In genomic region chr4:185730387-185730786, GRCh38 we compare ENCODE assay signal across 8 cellular contexts.
DNase-seq lines count a peak whose midpoint lies in the region; ATAC-seq and TF ChIP-seq lines count a peak whose summit lies in the region.

No MANE protein-coding gene starts in this region.

- ATAC-seq in GM19467 (IDR thresholded peaks at IDR 0.05; ENCODE audit: unreplicated experiment) (peak; percentile 50), IMR-90 (ENCODE audit: low read depth) (no peak), HG03571 (IDR thresholded peaks at IDR 0.05; ENCODE audit: unreplicated experiment) (no peak)

- CTCF ChIA-PET in IMR-90 (lab: Yijun Ruan, JAX): interaction anchor here (0.6 kb wide), 1 partner anchor 9 kb away, joined by 3 read pairs; no protein-coding TSS in a partner anchor

- H3K36me3 ChIP-seq in ACC112 (ENCODE audit: insufficient read depth, low read length) (no peaks in the 10 kb centered on the region), IMR-90 (ENCODE audit: control insufficient read depth, insufficient read depth, low read length) (no peaks in the 10 kb centered on the region), tibial artery (peaks cover 10 to 20% (median 10%) of the 10 kb centered on the region in 3 donors)

- no peak overlapping the region for H2AFZ ChIP-seq in ACC112 (ENCODE audit: low read length, unreplicated experiment)
- H2AFZ ChIP-seq in IMR-90 (replicated peaks; ENCODE audit: low read length, poor library complexity): no peak overlapping the region

- no peak overlapping the region; the same call in 1 of the 2 replicates for H3K4me3 ChIP-seq in ACC112 (ENCODE audit: low read depth, low read length)
- H3K4me3 ChIP-seq in IMR-90 (ENCODE audit: insufficient read depth, low read depth, low read length): no peak overlapping the region
- no peak overlapping the region for H3K4me3 ChIP-seq in tibial artery

- H3K27ac Mint-ChIP-seq in endothelial cell (ENCODE audit: unreplicated experiment): no peak overlapping the region

- H2BK20ac ChIP-seq in IMR-90 (ENCODE audit: low read depth, low read length): no peak overlapping the region

- H3K27ac ChIP-seq in ACC112 (ENCODE audit: low read depth, low read length) (peak overlapping the region; percentile 97), IMR-90 (ENCODE audit: insufficient read depth, low read length) (no peak overlapping the region), tibial artery (peak overlapping the region; percentile 84 to 89)

- BruUV-seq in IMR-90 (replicated peaks; lab: Mats Ljungman, UMichigan): no TSS peak

- no peaks in the 10 kb centered on the region for H4K20me1 ChIP-seq in IMR-90 (ENCODE audit: insufficient read depth, low read length)

- H3K9me3 Mint-ChIP-seq in endothelial cell (ENCODE audit: unreplicated experiment): no peaks in the 10 kb centered on the region

- H3K4me1 ChIP-seq in ACC112 (ENCODE audit: control insufficient read depth, insufficient read depth, low read length, unreplicated experiment) (peaks cover 33% of the 10 kb centered on the region), IMR-90 (ENCODE audit: control insufficient read depth, insufficient read depth, low read length) (peaks cover 4% of the 10 kb centered on the region; the same call in 1 of the 2 replicates), tibial artery (peaks cover 0 to 95% (median 34%) of the 10 kb centered on the region in 4 donors)

- H2AK5ac ChIP-seq in IMR-90 (ENCODE audit: low read depth, low read length): no peak overlapping the region; the same call in 1 of the 2 replicates

- H3K18ac ChIP-seq in IMR-90 (ENCODE audit: low read depth, low read length): no peak overlapping the region; the same call in 1 of the 2 replicates

- no peaks in the 10 kb centered on the region for H3K4me1 Mint-ChIP-seq in endothelial cell (ENCODE audit: unreplicated experiment)

- no peak for TF ChIP-seq RAD21 in IMR-90 (IDR thresholded peaks at IDR 0.05; ENCODE audit: low read length)

- H3K4me3 Mint-ChIP-seq in endothelial cell (ENCODE audit: unreplicated experiment): no peak overlapping the region

- no peak overlapping the region for H4K8ac ChIP-seq in IMR-90 (ENCODE audit: low read depth in 2 of 2, low read length in 2 of 2)

- no peak overlapping the region for H4K91ac ChIP-seq in IMR-90 (ENCODE audit: insufficient read depth, low read depth, low read length)

- TF ChIP-seq CTCF in IMR-90 (conservative IDR thresholded peaks at IDR 0.05; ENCODE audit: low read depth, low read length) (no peak), endothelial cell (IDR thresholded peaks at IDR 0.05; ENCODE audit: unreplicated experiment) (no peak), tibial artery (IDR thresholded peaks at IDR 0.05) (no peak)

- H3K9ac ChIP-seq in IMR-90 (ENCODE audit: low read depth, low read length): no peak overlapping the region

- POLR2A ChIA-PET in IMR-90 (lab: Charles Lee; ENCODE audit: unreplicated experiment): no interaction called here

- H4K5ac ChIP-seq in IMR-90 (ENCODE audit: low read depth, low read length): no peak overlapping the region

- no peak for DNase-seq in IMR-90
- peak; percentile 7 for DNase-seq in endothelial cell (ENCODE audit: low spot score)
- no peak for DNase-seq in tibial artery
- DNase-seq in pons (ENCODE audit: low spot score): no peak
- no peak for DNase-seq in NCI-H2107 treated with DMSO at 0.1 percent for 48 hours (lab: John Stamatoyannopoulos, UW; ENCODE audit: unreplicated experiment)

- intact Hi-C loops in IMR-90 (cut with micrococcal nuclease) (no loop called here), tibial artery (cut with DNase I; ENCODE audit: low total_unique reads) (loop anchor here (10.0 kb wide), 1 partner anchor 76 kb away; no protein-coding TSS in a partner anchor)

- in situ Hi-C loops in IMR-90 (cut with MboI; ENCODE audit: low sequenced_read_pairs): no loop called here

- no peak overlapping the region for H3K23ac ChIP-seq in IMR-90 (ENCODE audit: low read depth, low read length)

- H3K27me3 Mint-ChIP-seq in endothelial cell (ENCODE audit: unreplicated experiment): peaks cover 2% of the 10 kb centered on the region

- no peak for TF ChIP-seq POLR2A in IMR-90 (IDR thresholded peaks at IDR 0.05; ENCODE audit: low read depth, low read length)

- H3K36me3 Mint-ChIP-seq in endothelial cell (ENCODE audit: low read depth, unreplicated experiment): no peaks in the 10 kb centered on the region

- WGBS in IMR-90 (ENCODE audit: extremely low coverage in 2 of 2, insufficient read length in 1 of 2), 2 experiments: 57% methylated on average over 2 of the region's 4 CpGs; no CpG with 5 or more reads in 1 of the 2 experiments

- no peaks in the 10 kb centered on the region for H3K9me1 ChIP-seq in IMR-90 (ENCODE audit: insufficient read depth, low read length)

- H2BK120ac ChIP-seq in IMR-90 (ENCODE audit: low read depth, low read length): no peak overlapping the region

- no peak overlapping the region for H2BK5ac ChIP-seq in IMR-90 (ENCODE audit: low read depth, low read length, poor library complexity, severe bottlenecking)

- dilution Hi-C loops in IMR-90 (cut with HindIII; ENCODE audit: low sequenced_read_pairs, unreplicated experiment): no loop called here

- no peak overlapping the region for H2BK15ac ChIP-seq in IMR-90 (ENCODE audit: low read depth, low read length)

- H3K14ac ChIP-seq in IMR-90 (replicated peaks; ENCODE audit: low read depth, low read length): no peak overlapping the region

- H2AK9ac ChIP-seq in IMR-90 (replicated peaks; ENCODE audit: low read depth, low read length, poor library complexity): no peak overlapping the region

- no peaks in the 10 kb centered on the region for H3K79me2 ChIP-seq in ACC112 (ENCODE audit: control insufficient read depth, insufficient read depth, low read length, unreplicated experiment)

- no peak overlapping the region for H3K4ac ChIP-seq in IMR-90 (ENCODE audit: low read depth, low read length)

- H3K27me3 ChIP-seq in ACC112 (ENCODE audit: insufficient read depth, low read length): no peaks in the 10 kb centered on the region
- H3K27me3 ChIP-seq in IMR-90 (ENCODE audit: control insufficient read depth, insufficient read depth, low read length): peaks cover 34% of the 10 kb centered on the region
- H3K27me3 ChIP-seq in tibial artery: no peaks in the 10 kb centered on the region

- no peak overlapping the region for H3K56ac ChIP-seq in IMR-90 (ENCODE audit: extremely low read depth, insufficient read depth, low read length)

- H3K79me1 ChIP-seq in IMR-90 (ENCODE audit: low read depth in 1 of 2, low read length in 2 of 2): no peaks in the 10 kb centered on the region

- no peak overlapping the region for H3K4me2 ChIP-seq in IMR-90 (ENCODE audit: low read depth, low read length)

- peaks cover 2% of the 10 kb centered on the region; the same call in 1 of the 2 replicates for H3K9me3 ChIP-seq in IMR-90 (ENCODE audit: control insufficient read depth, insufficient read depth, low read length)
- H3K9me3 ChIP-seq in tibial artery: no peaks in the 10 kb centered on the region

TF ChIP-seq in IMR-90, 13 proteins besides CTCF, POLR2A, EP300 and RAD21:
- no peak for TF ChIP-seq RCOR1 (IDR thresholded peaks at IDR 0.05; ENCODE audit: insufficient replicate concordance, low read length)
- TF ChIP-seq NFE2L2 (IDR thresholded peaks at IDR 0.05; ENCODE audit: low read depth, low read length): peak; percentile 76
- peak; percentile 100 for TF ChIP-seq MAFK (IDR thresholded peaks at IDR 0.05; ENCODE audit: low read depth, low read length)
- no peak for TF ChIP-seq USF2 (IDR thresholded peaks at IDR 0.05; ENCODE audit: low read depth, low read length)
- no peak for TF ChIP-seq RFX5 (IDR thresholded peaks at IDR 0.05; ENCODE audit: low read depth, low read length)
- no peak for TF ChIP-seq ELK1 (IDR thresholded peaks at IDR 0.05; ENCODE audit: borderline replicate concordance, low read depth, low read length)
- TF ChIP-seq CHD1 (IDR thresholded peaks at IDR 0.05; ENCODE audit: low read depth, low read length): no peak
- no peak for TF ChIP-seq BHLHE40 (IDR thresholded peaks at IDR 0.05; ENCODE audit: low read depth, low read length)
- TF ChIP-seq CEBPB (IDR thresholded peaks at IDR 0.05; ENCODE audit: low read depth, low read length): no peak
- TF ChIP-seq FOS (IDR thresholded peaks at IDR 0.05; ENCODE audit: low read depth, low read length): no peak
